Comparison of ENCODE assay signal across 18 cellular contexts in the genomic region with DNA sequence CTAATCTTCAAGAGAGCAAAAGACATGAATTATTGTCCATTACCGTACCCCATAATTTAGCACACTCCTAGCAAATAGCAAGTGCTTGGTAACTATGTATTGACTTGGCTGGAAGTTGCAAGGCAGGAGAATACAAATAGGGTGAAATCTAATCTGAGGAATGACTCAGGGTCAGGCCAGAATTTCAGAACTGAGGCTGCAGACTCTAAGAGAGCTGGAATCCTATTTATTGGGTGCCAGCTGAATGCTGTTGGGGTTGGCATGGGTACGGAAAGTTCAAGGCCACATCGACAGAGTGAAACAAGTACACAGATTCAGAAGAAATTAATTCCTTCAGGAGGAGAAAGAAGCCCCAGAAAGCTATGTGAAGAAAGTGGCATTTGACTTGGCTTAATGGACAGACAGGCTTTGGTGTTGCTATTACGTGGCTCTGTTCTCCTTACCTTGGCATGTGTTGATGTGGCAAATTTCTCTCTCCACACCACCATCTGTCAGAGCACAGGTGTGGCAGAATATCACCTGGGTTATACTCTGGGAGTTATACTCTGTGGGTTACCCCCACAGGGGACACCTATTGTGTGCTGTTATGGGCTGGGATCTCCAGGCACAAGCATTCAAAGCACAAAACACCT.
"Had no signal": no experiment of that assay in that cellular context is flagged by ENCODE, and none has a peak within 500 bp of the region (broad histone marks: within the 10 kb centered on the region; RNA-seq: fewer than 3 reads in every experiment).

No MANE protein-coding gene starts in this region.

- H3K4me3 ChIP-seq: coronary artery, heart left ventricle, thoracic aorta, transverse colon had no signal

- H3K36me3 ChIP-seq: heart left ventricle, thoracic aorta, transverse colon had no signal

- H3K27ac ChIP-seq: coronary artery, heart left ventricle, thoracic aorta, transverse colon had no signal

- H3K27me3 ChIP-seq: transverse colon had no signal

- ATAC-seq: heart left ventricle; naive thymus-derived CD4-positive, alpha-beta T cell; sciatic nerve; stimulated activated naive CD8-positive, alpha-beta T cell treated with anti-CD3 and anti-CD28 coated beads, Interleukin-15, Interleukin-2, amounts not matched to agents 100 U/mL and 50 U/mL, for 24 hours had no signal

- H3K9me3 ChIP-seq: heart left ventricle, thoracic aorta, transverse colon had no signal

- H3K4me1 ChIP-seq: heart left ventricle, transverse colon had no signal

- DNase-seq: effector CD4-positive, alpha-beta T cell; endodermal cell; erythroblast; foreskin melanocyte; heart left ventricle; hippocampal formation; kidney glomerular epithelial cell; mesendoderm; naive thymus-derived CD4-positive, alpha-beta T cell; nephron progenitor cell; small intestine; stimulated activated CD4-positive, alpha-beta T cell treated with anti-CD3 and anti-CD28 coated beads, Interleukin-12 subunit alpha, Interleukin-12 subunit beta, amount 100 ng/mL, for 4 hours; stimulated activated CD4-positive, alpha-beta T cell treated with anti-CD3 and anti-CD28 coated beads, Interleukin-2, amount 100 ng/mL, for 48 hours; stimulated activated naive CD8-positive, alpha-beta T cell treated with anti-CD3 and anti-CD28 coated beads, Interleukin-15, Interleukin-2, amounts not matched to agents 100 U/mL and 50 U/mL, for 24 hours; transverse colon had no signal
